In the genomic region with DNA sequence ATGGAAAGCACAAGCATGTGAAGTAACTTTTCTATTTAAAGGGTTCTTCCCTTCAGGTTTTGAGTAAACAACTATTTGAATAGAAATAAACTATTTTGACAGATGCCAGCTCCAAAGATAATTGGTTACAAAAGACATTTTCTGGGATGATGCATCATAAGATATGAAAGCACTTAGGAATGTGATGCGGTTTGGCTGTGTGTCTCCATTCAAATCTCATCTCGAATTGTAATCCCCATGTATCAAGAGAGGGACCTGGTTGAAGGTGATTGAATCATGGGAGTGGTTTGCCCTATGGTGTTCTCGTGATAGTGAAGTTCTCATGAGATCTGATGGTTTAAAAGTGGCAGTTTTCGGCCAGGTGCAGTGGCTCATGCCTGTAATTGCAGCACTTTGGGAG, we compare ENCODE assay signal across 1 cellular context.
A peak's percentile ranks its signal among the peaks of the same experiment; 100 is the strongest.
TF ChIP-seq lines count a peak whose summit lies in the region.

No MANE protein-coding gene starts in this region.

TF ChIP-seq in SK-N-SH treated with all-trans-retinoic acid at 6 μM for 48 hours, 23 proteins besides CTCF, POLR2A, EP300 and RAD21 (continued from another document):
- TF ChIP-seq, protein P1, sequence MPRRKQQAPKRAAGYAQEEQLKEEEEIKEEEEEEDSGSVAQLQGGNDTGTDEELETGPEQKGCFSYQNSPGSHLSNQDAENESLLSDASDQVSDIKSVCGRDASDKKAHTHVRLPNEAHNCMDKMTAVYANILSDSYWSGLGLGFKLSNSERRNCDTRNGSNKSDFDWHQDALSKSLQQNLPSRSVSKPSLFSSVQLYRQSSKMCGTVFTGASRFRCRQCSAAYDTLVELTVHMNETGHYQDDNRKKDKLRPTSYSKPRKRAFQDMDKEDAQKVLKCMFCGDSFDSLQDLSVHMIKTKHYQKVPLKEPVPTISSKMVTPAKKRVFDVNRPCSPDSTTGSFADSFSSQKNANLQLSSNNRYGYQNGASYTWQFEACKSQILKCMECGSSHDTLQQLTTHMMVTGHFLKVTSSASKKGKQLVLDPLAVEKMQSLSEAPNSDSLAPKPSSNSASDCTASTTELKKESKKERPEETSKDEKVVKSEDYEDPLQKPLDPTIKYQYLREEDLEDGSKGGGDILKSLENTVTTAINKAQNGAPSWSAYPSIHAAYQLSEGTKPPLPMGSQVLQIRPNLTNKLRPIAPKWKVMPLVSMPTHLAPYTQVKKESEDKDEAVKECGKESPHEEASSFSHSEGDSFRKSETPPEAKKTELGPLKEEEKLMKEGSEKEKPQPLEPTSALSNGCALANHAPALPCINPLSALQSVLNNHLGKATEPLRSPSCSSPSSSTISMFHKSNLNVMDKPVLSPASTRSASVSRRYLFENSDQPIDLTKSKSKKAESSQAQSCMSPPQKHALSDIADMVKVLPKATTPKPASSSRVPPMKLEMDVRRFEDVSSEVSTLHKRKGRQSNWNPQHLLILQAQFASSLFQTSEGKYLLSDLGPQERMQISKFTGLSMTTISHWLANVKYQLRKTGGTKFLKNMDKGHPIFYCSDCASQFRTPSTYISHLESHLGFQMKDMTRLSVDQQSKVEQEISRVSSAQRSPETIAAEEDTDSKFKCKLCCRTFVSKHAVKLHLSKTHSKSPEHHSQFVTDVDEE (CRISPR knock-in tag; IDR thresholded peaks at IDR 0.05), result no peak
- TF ChIP-seq, protein P2, sequence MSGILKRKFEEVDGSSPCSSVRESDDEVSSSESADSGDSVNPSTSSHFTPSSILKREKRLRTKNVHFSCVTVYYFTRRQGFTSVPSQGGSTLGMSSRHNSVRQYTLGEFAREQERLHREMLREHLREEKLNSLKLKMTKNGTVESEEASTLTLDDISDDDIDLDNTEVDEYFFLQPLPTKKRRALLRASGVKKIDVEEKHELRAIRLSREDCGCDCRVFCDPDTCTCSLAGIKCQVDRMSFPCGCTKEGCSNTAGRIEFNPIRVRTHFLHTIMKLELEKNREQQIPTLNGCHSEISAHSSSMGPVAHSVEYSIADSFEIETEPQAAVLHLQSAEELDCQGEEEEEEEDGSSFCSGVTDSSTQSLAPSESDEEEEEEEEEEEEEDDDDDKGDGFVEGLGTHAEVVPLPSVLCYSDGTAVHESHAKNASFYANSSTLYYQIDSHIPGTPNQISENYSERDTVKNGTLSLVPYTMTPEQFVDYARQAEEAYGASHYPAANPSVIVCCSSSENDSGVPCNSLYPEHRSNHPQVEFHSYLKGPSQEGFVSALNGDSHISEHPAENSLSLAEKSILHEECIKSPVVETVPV (CRISPR knock-in tag; IDR thresholded peaks at IDR 0.05), result no peak
- TF ChIP-seq TCF4 (CRISPR knock-in tag; IDR thresholded peaks at IDR 0.05; ENCODE audit: borderline replicate concordance), result no peak
- TF ChIP-seq, protein P3, sequence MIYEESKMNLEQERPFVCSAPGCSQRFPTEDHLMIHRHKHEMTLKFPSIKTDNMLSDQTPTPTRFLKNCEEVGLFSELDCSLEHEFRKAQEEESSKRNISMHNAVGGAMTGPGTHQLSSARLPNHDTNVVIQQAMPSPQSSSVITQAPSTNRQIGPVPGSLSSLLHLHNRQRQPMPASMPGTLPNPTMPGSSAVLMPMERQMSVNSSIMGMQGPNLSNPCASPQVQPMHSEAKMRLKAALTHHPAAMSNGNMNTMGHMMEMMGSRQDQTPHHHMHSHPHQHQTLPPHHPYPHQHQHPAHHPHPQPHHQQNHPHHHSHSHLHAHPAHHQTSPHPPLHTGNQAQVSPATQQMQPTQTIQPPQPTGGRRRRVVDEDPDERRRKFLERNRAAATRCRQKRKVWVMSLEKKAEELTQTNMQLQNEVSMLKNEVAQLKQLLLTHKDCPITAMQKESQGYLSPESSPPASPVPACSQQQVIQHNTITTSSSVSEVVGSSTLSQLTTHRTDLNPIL (CRISPR knock-in tag; IDR thresholded peaks at IDR 0.05; ENCODE audit: low read depth), result no peak
- no peak for TF ChIP-seq CSDC2 (CRISPR knock-in tag; IDR thresholded peaks at IDR 0.05)
- no peak for TF ChIP-seq PPARA (CRISPR knock-in tag; IDR thresholded peaks at IDR 0.05; ENCODE audit: borderline replicate concordance)
- TF ChIP-seq ZFP30 (CRISPR knock-in tag; IDR thresholded peaks at IDR 0.05), result no peak
- peak; percentile 96 for TF ChIP-seq TOX (CRISPR knock-in tag; IDR thresholded peaks at IDR 0.05; ENCODE audit: borderline replicate concordance)
- TF ChIP-seq ZC3H10 (CRISPR knock-in tag; IDR thresholded peaks at IDR 0.05), result peak; percentile 94
- TF ChIP-seq ZNF8 (CRISPR knock-in tag; IDR thresholded peaks at IDR 0.05), result no peak
- no peak for TF ChIP-seq GLIS3 (CRISPR knock-in tag; IDR thresholded peaks at IDR 0.05)
